Comparison of ENCODE assay signal across 8 cellular contexts in genomic region chr16:17529982-17530760, GRCh38. TPM values are rescaled to one million over a fixed set of nuclear protein-coding genes. Genes with fewer than 3 reads are reported as not detected.
DNase-seq lines count a peak whose midpoint lies in the region; ATAC-seq, FAIRE-seq and TF ChIP-seq lines count a peak whose summit lies in the region.

No MANE protein-coding gene starts in this region.

- H3K4me1 ChIP-seq in psoas muscle = no peaks in the 10 kb centered on the region

- no peaks in the 10 kb centered on the region for H3K36me3 ChIP-seq in psoas muscle (ENCODE audit: insufficient read depth in 1 of 2, low read depth in 1 of 2)

- no peak for FAIRE-seq in frontal cortex (lab: Jason Lieb, UNC)

- no peak overlapping the region for H3K27ac ChIP-seq in psoas muscle

- no peaks in the 10 kb centered on the region for H3K36me3 Mint-ChIP-seq in CD14-positive monocyte
- H3K36me3 Mint-ChIP-seq in activated naive CD4-positive, alpha-beta T cell treated with anti-CD3 and anti-CD28 coated beads, Interleukin-2, amount 10 ng/mL, durations not matched to agents 7 days and 5 days = no peaks in the 10 kb centered on the region

- peaks cover 5 to 15% (median 7%) of the 10 kb centered on the region in 3 donors for H3K27me3 Mint-ChIP-seq in CD14-positive monocyte (ENCODE audit: low read depth in 3 of 3)
- peaks cover 2% of the 10 kb centered on the region for H3K27me3 Mint-ChIP-seq in activated naive CD4-positive, alpha-beta T cell treated with anti-CD3 and anti-CD28 coated beads, Interleukin-2, amount 10 ng/mL, durations not matched to agents 7 days and 5 days

- H3K9me3 Mint-ChIP-seq in CD14-positive monocyte = peaks cover 1 to 11% (median 5%) of the 10 kb centered on the region in 7 donors
- H3K9me3 Mint-ChIP-seq in activated naive CD4-positive, alpha-beta T cell treated with anti-CD3 and anti-CD28 coated beads, Interleukin-2, amount 10 ng/mL, durations not matched to agents 7 days and 5 days = peaks cover 2% of the 10 kb centered on the region

- peaks cover 0 to 2% (median 0%) of the 10 kb centered on the region in 3 donors for H3K27me3 ChIP-seq in psoas muscle (ENCODE audit: insufficient read depth in 3 of 3, low read length in 2 of 3)

- peaks cover 9% of the 10 kb centered on the region for H3K9me3 ChIP-seq in psoas muscle

- peak overlapping the region; percentile 28 to 53 for H3K4me3 Mint-ChIP-seq in CD14-positive monocyte
- H3K4me3 Mint-ChIP-seq in activated naive CD4-positive, alpha-beta T cell treated with anti-CD3 and anti-CD28 coated beads, Interleukin-2, amount 10 ng/mL, durations not matched to agents 7 days and 5 days = peak overlapping the region; percentile 69

- intact Hi-C loops in CD14-positive monocyte (cut with micrococcal nuclease) = no loop called here
- intact Hi-C loops in psoas muscle (cut with DNase I) = no loop called here

- H3K27ac Mint-ChIP-seq in CD14-positive monocyte = no peak overlapping the region
- peak overlapping the region; percentile 88 for H3K27ac Mint-ChIP-seq in activated naive CD4-positive, alpha-beta T cell treated with anti-CD3 and anti-CD28 coated beads, Interleukin-2, amount 10 ng/mL, durations not matched to agents 7 days and 5 days

- CTCF ChIA-PET in activated naive CD4-positive, alpha-beta T cell treated with anti-CD3 and anti-CD28 coated beads, Interleukin-2, amount 10 ng/mL, durations not matched to agents 7 days and 5 days (lab: Charles Lee) = interaction anchor here (1.0 kb wide), 1 partner anchor 18 kb away, joined by 4 read pairs; no protein-coding TSS in a partner anchor

- no peak for DNase-seq in CD14-positive monocyte (ENCODE audit: low spot score)
- peak; percentile 56 for DNase-seq in activated naive CD4-positive, alpha-beta T cell treated with anti-CD3 and anti-CD28 coated beads, Interleukin-2, amount 10 ng/mL, durations not matched to agents 7 days and 5 days
- DNase-seq in psoas muscle = no peak
- DNase-seq in middle frontal gyrus (ENCODE audit: extremely low spot score, low spot score) = no peak
- no peak for DNase-seq in KG1 (lab: John Stamatoyannopoulos, UW)
- DNase-seq in frontal cortex (ENCODE audit: low spot score in 2 of 2) = no peak

- TF ChIP-seq CTCF in CD14-positive monocyte (IDR thresholded peaks at IDR 0.05) = no peak
- no peak for TF ChIP-seq CTCF in psoas muscle (IDR thresholded peaks at IDR 0.05)

- no peak overlapping the region for H3K4me3 ChIP-seq in psoas muscle

- WGBS in psoas muscle, 3 donors = 69 to 72% (median 70%) methylated on average over 6 of the region's 6 CpGs

- ATAC-seq in GM19467 (IDR thresholded peaks at IDR 0.05; ENCODE audit: unreplicated experiment) = peak; percentile 87
- ATAC-seq in HG03457 (IDR thresholded peaks at IDR 0.05; ENCODE audit: unreplicated experiment) = peak; percentile 72
- ATAC-seq in psoas muscle = no peak

- H3K4me1 Mint-ChIP-seq in CD14-positive monocyte = peaks cover 7% of the 10 kb centered on the region
- H3K4me1 Mint-ChIP-seq in activated naive CD4-positive, alpha-beta T cell treated with anti-CD3 and anti-CD28 coated beads, Interleukin-2, amount 10 ng/mL, durations not matched to agents 7 days and 5 days = peaks cover 21% of the 10 kb centered on the region

RNA-seq across cellular contexts. Expression of gene XYLT1, which starts 59.4 kb away (rescaled TPM):
- polyA plus RNA-seq in CD14-positive monocyte (1 to 10 TPM in 1 of 2 donors, under 1 TPM in 1; 0.51 to 1.6 TPM), psoas muscle (1 to 10 TPM in 2 of 3 donors, under 1 TPM in 1; 0.67 to 1.6 (median 1.1) TPM)
- total RNA-seq in psoas muscle (1 to 10 TPM; 1.7 to 2.5 (median 1.8) TPM), frontal cortex (28.9 TPM)

Comparison
In these comparisons a context has a peak if more than half of its experiments do, and no peak if none do; other contexts are left out.
1. ATAC-seq: peak in GM19467 (single experiment) and HG03457 (single experiment); none in psoas muscle (0 of 4).